In the genomic region with DNA sequence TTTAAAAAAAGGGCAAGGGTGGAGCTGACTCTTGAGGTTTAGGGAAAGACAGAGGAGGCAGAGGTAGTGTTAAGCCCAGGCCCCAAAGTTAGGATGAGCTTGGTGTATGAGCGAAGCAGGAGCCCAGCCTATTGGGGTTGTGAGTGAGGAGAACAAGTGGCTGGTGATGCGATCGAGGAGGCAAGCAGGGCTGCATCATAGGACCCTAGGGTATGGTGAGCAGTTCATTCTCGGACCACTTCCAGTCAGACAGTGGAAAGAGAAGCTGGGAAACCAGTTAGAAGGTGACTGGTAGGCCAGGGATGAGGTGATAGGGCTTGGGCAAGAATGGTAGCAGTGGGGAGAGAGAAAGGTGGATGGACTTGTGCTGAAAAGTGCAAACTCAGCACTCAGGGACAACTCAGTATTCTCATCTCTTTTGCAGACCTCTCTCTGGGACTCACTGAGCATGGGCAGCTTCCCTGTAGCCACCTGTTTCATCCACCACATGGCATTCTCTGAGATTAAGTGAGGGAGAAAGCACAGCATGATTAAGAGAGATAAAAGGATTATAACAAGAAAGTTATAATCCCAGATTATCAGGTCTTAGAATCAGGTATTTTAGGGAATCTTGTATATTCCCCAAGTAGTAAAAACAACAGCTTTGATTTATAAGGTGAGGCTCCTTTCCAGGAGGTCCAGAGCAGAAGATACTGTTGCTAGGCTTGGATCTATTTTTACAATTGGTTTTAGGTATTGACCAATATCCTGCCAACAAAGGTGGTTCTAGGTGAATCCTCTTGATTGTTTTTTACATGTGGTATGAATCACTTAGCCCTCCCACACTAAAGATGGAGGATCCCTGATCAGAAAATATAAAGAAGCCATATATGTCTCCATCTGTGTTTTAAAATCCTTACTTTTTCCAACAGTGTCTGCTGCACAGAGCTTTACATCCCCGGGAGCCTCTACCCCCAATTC, we compare ENCODE assay signal across 1 cellular context.
TF ChIP-seq lines count a peak whose summit lies in the region.

No MANE protein-coding gene starts in this region.

TF ChIP-seq in IMR-90, 13 proteins besides CTCF, POLR2A, EP300 and RAD21:
- TF ChIP-seq, protein P1, sequence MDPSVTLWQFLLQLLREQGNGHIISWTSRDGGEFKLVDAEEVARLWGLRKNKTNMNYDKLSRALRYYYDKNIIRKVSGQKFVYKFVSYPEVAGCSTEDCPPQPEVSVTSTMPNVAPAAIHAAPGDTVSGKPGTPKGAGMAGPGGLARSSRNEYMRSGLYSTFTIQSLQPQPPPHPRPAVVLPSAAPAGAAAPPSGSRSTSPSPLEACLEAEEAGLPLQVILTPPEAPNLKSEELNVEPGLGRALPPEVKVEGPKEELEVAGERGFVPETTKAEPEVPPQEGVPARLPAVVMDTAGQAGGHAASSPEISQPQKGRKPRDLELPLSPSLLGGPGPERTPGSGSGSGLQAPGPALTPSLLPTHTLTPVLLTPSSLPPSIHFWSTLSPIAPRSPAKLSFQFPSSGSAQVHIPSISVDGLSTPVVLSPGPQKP (IDR thresholded peaks at IDR 0.05; ENCODE audit: borderline replicate concordance, low read depth, low read length), result no peak
- TF ChIP-seq MAFK (IDR thresholded peaks at IDR 0.05; ENCODE audit: low read depth, low read length), result peak; percentile 89
